6 cellular contexts compared by ENCODE assay signal in the genomic region with DNA sequence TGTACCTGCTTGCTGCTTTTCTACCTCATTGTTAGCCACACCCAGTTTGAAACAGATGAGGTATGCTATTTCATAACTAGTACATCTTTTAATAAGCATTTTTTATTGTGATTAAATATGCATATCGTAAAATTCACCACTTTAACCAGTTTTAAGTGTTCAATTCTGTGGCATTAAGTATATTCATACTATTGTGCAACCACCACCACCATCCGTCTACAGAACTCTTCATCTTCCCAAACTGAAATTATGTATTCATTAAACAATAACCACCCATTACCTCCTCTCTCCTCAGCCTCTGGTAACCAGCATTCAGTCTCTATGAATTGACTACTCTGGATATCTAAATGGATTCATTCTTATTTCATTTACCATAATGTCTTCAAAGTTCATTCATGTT.
"Had no signal": no experiment of that assay in that cellular context is flagged by ENCODE, and none has a peak within 500 bp of the region (broad histone marks: within the 10 kb centered on the region; RNA-seq: fewer than 3 reads in every experiment).

No MANE protein-coding gene starts in this region.

- DNase-seq: KBM-7, KG1 had no signal

- H3K27ac ChIP-seq: HL-60, KMS-11 had no signal

- FAIRE-seq: HTR-8/SVneo had no signal

- H3K4me3 Mint-ChIP-seq: IgD-negative memory B cell had no signal

- H3K27me3 Mint-ChIP-seq: IgD-negative memory B cell had no signal

- H3K9ac ChIP-seq: KMS-11 had no signal

- H3K4me2 ChIP-seq: KMS-11 had no signal

- H3K27ac Mint-ChIP-seq: IgD-negative memory B cell had no signal

- H3K9me3 Mint-ChIP-seq: IgD-negative memory B cell had no signal
